8 cellular contexts compared by ENCODE assay signal in the genomic region with DNA sequence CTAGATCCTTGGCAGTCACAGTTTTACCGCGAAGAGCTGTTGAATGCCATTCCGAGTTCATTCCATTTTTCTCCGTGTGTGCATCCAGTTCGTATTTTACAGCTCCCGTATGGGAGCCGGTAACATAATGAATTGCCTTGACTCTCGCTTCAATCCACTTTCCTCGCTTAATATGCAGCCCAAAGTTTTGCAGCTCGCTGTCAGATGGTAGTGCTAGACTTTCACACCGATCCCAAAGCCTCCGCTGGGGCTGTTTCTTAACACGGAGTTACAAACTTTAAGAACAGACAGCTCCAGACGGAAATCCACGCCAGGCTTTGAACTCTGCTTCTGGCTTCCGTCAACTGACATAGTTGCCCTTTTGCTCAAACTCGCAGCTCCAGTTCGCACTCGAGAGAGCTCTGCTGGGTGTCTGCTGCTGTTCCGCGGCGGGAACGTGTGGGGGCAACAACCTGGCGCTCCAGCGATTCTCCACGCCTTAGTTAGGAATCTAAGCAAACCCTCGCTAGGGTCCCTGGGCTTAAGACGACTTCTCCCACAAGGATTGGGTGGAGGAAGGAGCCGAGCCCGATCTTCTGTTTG. TPM values are rescaled to one million over a fixed set of nuclear protein-coding genes. Genes with fewer than 3 reads are reported as not detected.
DNase-seq lines count a peak whose midpoint lies in the region; TF ChIP-seq lines count a peak whose summit lies in the region.

No MANE protein-coding gene starts in this region.

- peak overlapping the region; percentile 91 for H3K4me2 ChIP-seq in SK-N-SH

- DNase-seq in AG09319 (ENCODE audit: extremely low read depth, low read depth) (peak; percentile 77), GM19240 (ENCODE audit: insufficient read length, low spot score) (peak; percentile 49), NB4 (ENCODE audit: low read depth) (peak; percentile 98), SK-N-SH (peak; percentile 74), globus pallidus (ENCODE audit: low spot score) (peak; percentile 89), non-pigmented ciliary epithelial cell (ENCODE audit: low read depth) (peak; percentile 83)

- peak overlapping the region; percentile 84 for H3K9ac ChIP-seq in SK-N-SH
- peak overlapping the region; percentile 39 to 79 (median 50) for H3K9ac ChIP-seq in subcutaneous abdominal adipose tissue (ENCODE audit: low read length in 5 of 5)

- no peaks in the 10 kb centered on the region; the same call in 1 of the 2 replicates for H4K20me1 ChIP-seq in SK-N-SH (ENCODE audit: insufficient read depth)

- TF ChIP-seq POLR2A in NB4 (IDR thresholded peaks at IDR 0.05; ENCODE audit: extremely low read depth, insufficient read length) = peak; percentile 72

- no peaks in the 10 kb centered on the region for H3K9me3 Mint-ChIP-seq in activated naive CD4-positive, alpha-beta T cell treated with anti-CD3 and anti-CD28 coated beads, Interleukin-2, amount 50 U/mL, for 24 hours

- H3K27ac ChIP-seq in SK-N-SH (ENCODE audit: low read depth in 2 of 2, low read length in 1 of 2) (peak overlapping the region; percentile 95 to 99), subcutaneous abdominal adipose tissue (ENCODE audit: low read depth, low read length) (peak overlapping the region; percentile 96)

- peak; percentile 8; the same call in 1 of the 2 replicates for TF ChIP-seq RAD21 in SK-N-SH (IDR thresholded peaks at IDR 0.05; ENCODE audit: low read length)

- 0 out of 4 replicates have a peak, but pooled peaks of 1 of the 2 experiments have one; percentile 33 for TF ChIP-seq EP300 in SK-N-SH (IDR thresholded peaks at IDR 0.05; ENCODE audit: borderline replicate concordance in 1 of 2, low read depth in 1 of 2, low read length in 1 of 2)

- no peaks in the 10 kb centered on the region for H3K9me3 ChIP-seq in SK-N-SH
- H3K9me3 ChIP-seq in subcutaneous abdominal adipose tissue (ENCODE audit: control insufficient read depth in 5 of 5, low read length in 5 of 5) = no peaks in the 10 kb centered on the region

- peaks cover 36% of the 10 kb centered on the region for H3K4me1 Mint-ChIP-seq in activated naive CD4-positive, alpha-beta T cell treated with anti-CD3 and anti-CD28 coated beads, Interleukin-2, amount 50 U/mL, for 24 hours

- peaks cover 29% of the 10 kb centered on the region for H3F3A ChIP-seq in SK-N-SH (replicated peaks; ENCODE audit: insufficient read depth)

- H2AFZ ChIP-seq in SK-N-SH (ENCODE audit: low read depth) = peak overlapping the region; percentile 53

- WGBS in SK-N-SH (ENCODE audit: low lambda C conversion rate) = under 1% methylated on average over 21 of the region's 30 CpGs

- H3K27me3 Mint-ChIP-seq in activated naive CD4-positive, alpha-beta T cell treated with anti-CD3 and anti-CD28 coated beads, Interleukin-2, amount 50 U/mL, for 24 hours = no peaks in the 10 kb centered on the region

- H3K4me1 ChIP-seq in SK-N-SH (ENCODE audit: control insufficient read depth in 1 of 2, insufficient read depth in 2 of 2, low read depth in 1 of 2, low read length in 1 of 2) = peaks cover 21 to 27% of the 10 kb centered on the region in 2 experiments
- peaks cover 6 to 51% (median 43%) of the 10 kb centered on the region in 5 donors for H3K4me1 ChIP-seq in subcutaneous abdominal adipose tissue (ENCODE audit: control insufficient read depth in 5 of 5, insufficient read depth in 5 of 5, low read length in 5 of 5)

- H3K27me3 ChIP-seq in SK-N-SH (ENCODE audit: insufficient read depth) (no peaks in the 10 kb centered on the region), subcutaneous abdominal adipose tissue (ENCODE audit: control insufficient read depth in 5 of 5, insufficient read depth in 4 of 5, low read length in 5 of 5) (no peaks in the 10 kb centered on the region)

- POLR2A ChIA-PET in SK-N-SH (lab: Yijun Ruan, JAX) = interaction anchor here (0.9 to 2.9 kb wide), 4 partner anchors 67 to 96 kb away, joined by 3 to 44 read pairs (median 5); a partner anchor contains a TSS

- CTCF ChIA-PET in SK-N-SH (lab: Yijun Ruan, JAX) = interaction anchor here (0.6 to 5.3 kb wide), 13 partner anchors 9 to 233 kb away, joined by 3 to 51 read pairs (median 3); a partner anchor contains a TSS

- H3K9me2 ChIP-seq in SK-N-SH = no peaks in the 10 kb centered on the region

- H3K27ac Mint-ChIP-seq in activated naive CD4-positive, alpha-beta T cell treated with anti-CD3 and anti-CD28 coated beads, Interleukin-2, amount 50 U/mL, for 24 hours = peak overlapping the region; percentile 98

- H3K36me3 ChIP-seq in SK-N-SH (replicated peaks in 1 of 2; ENCODE audit: control insufficient read depth in 1 of 2, insufficient read depth in 2 of 2, low read length in 1 of 2) (no peaks in the 10 kb centered on the region), subcutaneous abdominal adipose tissue (ENCODE audit: control insufficient read depth in 5 of 5, insufficient read depth in 5 of 5, low read length in 5 of 5) (no peaks in the 10 kb centered on the region)

- peaks cover 28% of the 10 kb centered on the region for H3K79me2 ChIP-seq in SK-N-SH (ENCODE audit: insufficient read depth)

- no peaks in the 10 kb centered on the region for H3K36me3 Mint-ChIP-seq in activated naive CD4-positive, alpha-beta T cell treated with anti-CD3 and anti-CD28 coated beads, Interleukin-2, amount 50 U/mL, for 24 hours

- peak overlapping the region; percentile 95 for H3K4me3 Mint-ChIP-seq in activated naive CD4-positive, alpha-beta T cell treated with anti-CD3 and anti-CD28 coated beads, Interleukin-2, amount 50 U/mL, for 24 hours

- peak; percentile 14 for TF ChIP-seq CTCF in AG09319 (IDR thresholded peaks at IDR 0.05; ENCODE audit: low read depth, low read length)
- no peak for TF ChIP-seq CTCF in NB4 (IDR thresholded peaks at IDR 0.05; ENCODE audit: low read depth, low read length)
- TF ChIP-seq CTCF in SK-N-SH (IDR thresholded peaks at IDR 0.05) = peak; percentile 31

- H3K4me3 ChIP-seq in NB4 (ENCODE audit: low read depth, low read length) (peak overlapping the region; percentile 80), SK-N-SH (ENCODE audit: low read depth in 2 of 2, low read length in 1 of 2) (peak overlapping the region; percentile 70 to 71), subcutaneous abdominal adipose tissue (ENCODE audit: low read depth in 1 of 5, low read length in 5 of 5) (peak overlapping the region; percentile 70 to 90 (median 83))

TF ChIP-seq in SK-N-SH, 30 proteins besides CTCF, POLR2A, EP300 and RAD21 (continues in another document):
- peak; percentile 67; the same call in 1 of the 2 replicates for TF ChIP-seq RCOR1 (IDR thresholded peaks at IDR 0.05; ENCODE audit: low read length)
- TF ChIP-seq POLR2AphosphoS5 (IDR thresholded peaks at IDR 0.05; ENCODE audit: low read depth, low read length) = peak; percentile 54
- peak; percentile 67 for TF ChIP-seq TAF1 (IDR thresholded peaks at IDR 0.05; ENCODE audit: borderline replicate concordance, low read depth, low read length)
- TF ChIP-seq GABPA (IDR thresholded peaks at IDR 0.05; ENCODE audit: low read depth) = 0 out of 2 replicates have a peak, but pooled peaks have one; percentile 12
- TF ChIP-seq, protein P1, sequence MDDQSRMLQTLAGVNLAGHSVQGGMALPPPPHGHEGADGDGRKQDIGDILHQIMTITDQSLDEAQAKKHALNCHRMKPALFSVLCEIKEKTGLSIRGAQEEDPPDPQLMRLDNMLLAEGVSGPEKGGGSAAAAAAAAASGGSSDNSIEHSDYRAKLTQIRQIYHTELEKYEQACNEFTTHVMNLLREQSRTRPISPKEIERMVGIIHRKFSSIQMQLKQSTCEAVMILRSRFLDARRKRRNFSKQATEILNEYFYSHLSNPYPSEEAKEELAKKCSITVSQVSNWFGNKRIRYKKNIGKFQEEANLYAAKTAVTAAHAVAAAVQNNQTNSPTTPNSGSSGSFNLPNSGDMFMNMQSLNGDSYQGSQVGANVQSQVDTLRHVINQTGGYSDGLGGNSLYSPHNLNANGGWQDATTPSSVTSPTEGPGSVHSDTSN (IDR thresholded peaks at IDR 0.05) = peak; percentile 36
- TF ChIP-seq YY1 (IDR thresholded peaks at IDR 0.05; ENCODE audit: low read depth) = peak; percentile 66; the same call in 1 of the 2 replicates
- TF ChIP-seq, protein P2, sequence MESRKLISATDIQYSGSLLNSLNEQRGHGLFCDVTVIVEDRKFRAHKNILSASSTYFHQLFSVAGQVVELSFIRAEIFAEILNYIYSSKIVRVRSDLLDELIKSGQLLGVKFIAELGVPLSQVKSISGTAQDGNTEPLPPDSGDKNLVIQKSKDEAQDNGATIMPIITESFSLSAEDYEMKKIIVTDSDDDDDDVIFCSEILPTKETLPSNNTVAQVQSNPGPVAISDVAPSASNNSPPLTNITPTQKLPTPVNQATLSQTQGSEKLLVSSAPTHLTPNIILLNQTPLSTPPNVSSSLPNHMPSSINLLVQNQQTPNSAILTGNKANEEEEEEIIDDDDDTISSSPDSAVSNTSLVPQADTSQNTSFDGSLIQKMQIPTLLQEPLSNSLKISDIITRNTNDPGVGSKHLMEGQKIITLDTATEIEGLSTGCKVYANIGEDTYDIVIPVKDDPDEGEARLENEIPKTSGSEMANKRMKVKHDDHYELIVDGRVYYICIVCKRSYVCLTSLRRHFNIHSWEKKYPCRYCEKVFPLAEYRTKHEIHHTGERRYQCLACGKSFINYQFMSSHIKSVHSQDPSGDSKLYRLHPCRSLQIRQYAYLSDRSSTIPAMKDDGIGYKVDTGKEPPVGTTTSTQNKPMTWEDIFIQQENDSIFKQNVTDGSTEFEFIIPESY (IDR thresholded peaks at IDR 0.05; ENCODE audit: borderline replicate concordance, low read depth) = no peak
- TF ChIP-seq RXRA (IDR thresholded peaks at IDR 0.05; ENCODE audit: borderline replicate concordance, low read depth) = peak; percentile 21; the same call in 1 of the 2 replicates

RNA-seq across cellular contexts. Expression of a gene that starts 3.5 kb away (rescaled TPM):
- polyA plus RNA-seq in SK-N-SH (2012; rRNA removed) = 14.2 and 26.5 TPM in 2 replicates
- 15.6 and 20.3 TPM in 2 replicates for polyA plus RNA-seq in SK-N-SH (2012; cell fraction: cytosol; rRNA removed)
- polyA plus RNA-seq in SK-N-SH (2012; cell fraction: nucleus; rRNA removed) = 58.2 and 65.9 TPM in 2 replicates

Comparison
In these comparisons a context has a peak if more than half of its experiments do, and no peak if none do; other contexts are left out.
1. Peak in every context shown above with its lines: DNase-seq, H3K4me3 ChIP-seq and H3K27ac ChIP-seq.